ENCODE assay signal across 8 cellular contexts in the genomic region with DNA sequence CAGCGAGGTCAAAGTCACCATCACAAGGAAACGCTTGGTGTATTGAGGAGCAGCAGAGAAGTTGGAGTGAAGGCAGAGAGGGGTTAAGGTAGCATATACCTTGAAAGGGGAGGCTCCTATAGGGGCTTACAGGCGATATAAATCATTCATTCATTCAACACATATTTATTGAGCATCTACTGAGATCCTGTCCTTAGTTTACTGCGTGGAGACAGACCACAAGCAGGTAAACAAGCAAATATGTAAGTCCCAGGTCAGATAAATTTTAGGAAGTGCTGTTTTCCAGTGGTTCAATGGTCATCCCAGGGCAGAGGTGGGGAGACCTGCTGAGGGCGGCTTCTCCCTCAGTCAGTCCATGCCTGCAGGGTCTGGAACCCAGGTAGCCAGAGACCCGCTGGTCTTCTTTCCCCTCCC. TPM values are rescaled to one million over a fixed set of nuclear protein-coding genes. Genes with fewer than 3 reads are reported as not detected.
DNase-seq lines count a peak whose midpoint lies in the region; ATAC-seq and TF ChIP-seq lines count a peak whose summit lies in the region.

No MANE protein-coding gene starts in this region.

- no peaks in the 10 kb centered on the region for H3K36me3 ChIP-seq in stomach

- peaks cover 24% of the 10 kb centered on the region for H3K27me3 Mint-ChIP-seq in T-helper 1 cell treated with Interleukin-12 subunit alpha and Interleukin-12 subunit beta and Interleukin-4 antibody, amounts not matched to agents 30 μg/mL and 1 μg/mL, for 36 hours (ENCODE audit: low read depth)
- H3K27me3 Mint-ChIP-seq in activated CD8-positive, alpha-beta T cell treated with anti-CD3 and anti-CD28 coated beads for 36 hours, result peaks cover 3% of the 10 kb centered on the region
- peaks cover 1 to 5% (median 5%) of the 10 kb centered on the region in 3 donors for H3K27me3 Mint-ChIP-seq in immature natural killer cell (ENCODE audit: low read depth in 3 of 3)

- TF ChIP-seq EP300 in stomach (IDR thresholded peaks at IDR 0.05), result no peak

- CTCF ChIA-PET in activated CD8-positive, alpha-beta T cell treated with anti-CD3 and anti-CD28 coated beads for 36 hours (lab: Charles Lee), result interaction anchor here (2.3 kb wide), 1 partner anchor 17 kb away, joined by 14 read pairs; no protein-coding TSS in a partner anchor

- H3K27ac Mint-ChIP-seq in T-helper 1 cell treated with Interleukin-12 subunit alpha and Interleukin-12 subunit beta and Interleukin-4 antibody, amounts not matched to agents 30 μg/mL and 1 μg/mL, for 36 hours, result peak overlapping the region; percentile 31
- H3K27ac Mint-ChIP-seq in activated CD8-positive, alpha-beta T cell treated with anti-CD3 and anti-CD28 coated beads for 36 hours, result peak overlapping the region; percentile 70
- H3K27ac Mint-ChIP-seq in immature natural killer cell, result peak overlapping the region in 4 of 6 donors; percentile 38 to 91 (median 68)

- ATAC-seq in activated CD8-positive, alpha-beta T cell treated with anti-CD3 and anti-CD28 coated beads for 36 hours, result no peak

- H3K27ac ChIP-seq in stomach, result no peak overlapping the region

- H3K36me3 Mint-ChIP-seq in T-helper 1 cell treated with Interleukin-12 subunit alpha and Interleukin-12 subunit beta and Interleukin-4 antibody, amounts not matched to agents 30 μg/mL and 1 μg/mL, for 36 hours (ENCODE audit: low read depth), result no peaks in the 10 kb centered on the region
- H3K36me3 Mint-ChIP-seq in activated CD8-positive, alpha-beta T cell treated with anti-CD3 and anti-CD28 coated beads for 36 hours (ENCODE audit: low read depth), result no peaks in the 10 kb centered on the region
- H3K36me3 Mint-ChIP-seq in immature natural killer cell, result no peaks in the 10 kb centered on the region

- peaks cover 12% of the 10 kb centered on the region for H3K4me1 Mint-ChIP-seq in T-helper 1 cell treated with Interleukin-12 subunit alpha and Interleukin-12 subunit beta and Interleukin-4 antibody, amounts not matched to agents 30 μg/mL and 1 μg/mL, for 36 hours (ENCODE audit: low read depth)
- peaks cover 8% of the 10 kb centered on the region for H3K4me1 Mint-ChIP-seq in activated CD8-positive, alpha-beta T cell treated with anti-CD3 and anti-CD28 coated beads for 36 hours (ENCODE audit: low read depth)
- peaks cover 18 to 25% of the 10 kb centered on the region in 2 donors for H3K4me1 Mint-ChIP-seq in immature natural killer cell

- no peak for TF ChIP-seq POLR2A in stomach (IDR thresholded peaks at IDR 0.05)

- H3K4me3 Mint-ChIP-seq in T-helper 1 cell treated with Interleukin-12 subunit alpha and Interleukin-12 subunit beta and Interleukin-4 antibody, amounts not matched to agents 30 μg/mL and 1 μg/mL, for 36 hours, result peak overlapping the region; percentile 87
- peak overlapping the region; percentile 72 for H3K4me3 Mint-ChIP-seq in activated CD8-positive, alpha-beta T cell treated with anti-CD3 and anti-CD28 coated beads for 36 hours
- H3K4me3 Mint-ChIP-seq in immature natural killer cell, result peak overlapping the region; percentile 72 to 86 (median 84)

- no peaks in the 10 kb centered on the region for H3K27me3 ChIP-seq in stomach

- no peaks in the 10 kb centered on the region for H3K9me3 Mint-ChIP-seq in T-helper 1 cell treated with Interleukin-12 subunit alpha and Interleukin-12 subunit beta and Interleukin-4 antibody, amounts not matched to agents 30 μg/mL and 1 μg/mL, for 36 hours
- no peaks in the 10 kb centered on the region for H3K9me3 Mint-ChIP-seq in activated CD8-positive, alpha-beta T cell treated with anti-CD3 and anti-CD28 coated beads for 36 hours
- peaks cover 0 to 1% (median 0%) of the 10 kb centered on the region in 6 donors for H3K9me3 Mint-ChIP-seq in immature natural killer cell

- H3K9me3 ChIP-seq in stomach, result no peaks in the 10 kb centered on the region

- peak overlapping the region; percentile 77 to 91 (median 83) for H3K4me3 ChIP-seq in stomach

- 22 to 36% (median 27%) methylated on average over 5 to 6 of the region's 6 CpGs for WGBS in stomach, 5 donors

- POLR2A ChIA-PET in activated CD8-positive, alpha-beta T cell treated with anti-CD3 and anti-CD28 coated beads for 36 hours (lab: Charles Lee), result no interaction called here

- intact Hi-C loops in activated CD8-positive, alpha-beta T cell treated with anti-CD3 and anti-CD28 coated beads for 36 hours (cut with micrococcal nuclease), result no loop called here
- intact Hi-C loops in stomach (cut with DNase I; ENCODE audit: low total_unique reads), result no loop called here

- DNase-seq in T-helper 1 cell (no peak), immature natural killer cell (no peak), stomach (no peak), NCI-H2081 (lab: John Stamatoyannopoulos, UW) (no peak), NCI-H510A treated with DMSO at 0.1 percent for 48 hours (lab: John Stamatoyannopoulos, UW) (no peak), COLO668 (lab: John Stamatoyannopoulos, UW; ENCODE audit: unreplicated experiment) (no peak)
- DNase-seq in activated CD8-positive, alpha-beta T cell treated with anti-CD3 and anti-CD28 coated beads for 36 hours, result no peak

- TF ChIP-seq CTCF in activated CD8-positive, alpha-beta T cell treated with anti-CD3 and anti-CD28 coated beads for 36 hours (IDR thresholded peaks at IDR 0.05), result no peak
- TF ChIP-seq CTCF in stomach (IDR thresholded peaks at IDR 0.05), result no peak

- H3K4me1 ChIP-seq in stomach, result peaks cover 12 to 22% (median 20%) of the 10 kb centered on the region in 4 donors

RNA-seq across cellular contexts. Expression of a gene that starts 0.8 kb away (rescaled TPM):
- 1 to 10 TPM; 2.9 TPM for total RNA-seq in activated CD8-positive, alpha-beta T cell treated with anti-CD3 and anti-CD28 coated beads for 36 hours
- polyA plus RNA-seq in immature natural killer cell (under 1 TPM; 0.16 to 0.85 (median 0.32) TPM), stomach (under 1 TPM; 0.31 to 0.73 (median 0.31) TPM)
- total RNA-seq in stomach, result 10 to 100 TPM in 1 of 5 donors, 1 to 10 TPM in 2, not detected in 2; 1.0 to 17.0 (median 1.1) TPM

RNA-seq across cellular contexts. Expression of a gene that starts 18.2 kb away (rescaled TPM):
- total RNA-seq in activated CD8-positive, alpha-beta T cell treated with anti-CD3 and anti-CD28 coated beads for 36 hours, result 10 to 100 TPM; 30.7 to 34.0 TPM
- polyA plus RNA-seq in immature natural killer cell, result 100 to 1,000 TPM; 166 to 265 (median 208) TPM
- total RNA-seq in stomach, result 10 to 100 TPM in 3 of 5 donors, 1 to 10 TPM in 2; 3.8 to 28.4 (median 19.6) TPM
- polyA plus RNA-seq in stomach, result 10 to 100 TPM; 36.9 to 61.9 (median 60.9) TPM

RNA-seq across cellular contexts. Expression of a gene that starts 58.3 kb away (rescaled TPM):
- 100 to 1,000 TPM; 112 to 119 TPM for total RNA-seq in activated CD8-positive, alpha-beta T cell treated with anti-CD3 and anti-CD28 coated beads for 36 hours
- polyA plus RNA-seq in immature natural killer cell, result 100 to 1,000 TPM; 137 to 218 (median 150) TPM
- 100 to 1,000 TPM in 1 of 5 donors, 10 to 100 TPM in 4; 24.5 to 143 (median 62.2) TPM for total RNA-seq in stomach
- polyA plus RNA-seq in stomach, result 10 to 100 TPM; 26.3 to 57.9 (median 49.7) TPM
